1 cellular context compared by ENCODE assay signal in the genomic region with DNA sequence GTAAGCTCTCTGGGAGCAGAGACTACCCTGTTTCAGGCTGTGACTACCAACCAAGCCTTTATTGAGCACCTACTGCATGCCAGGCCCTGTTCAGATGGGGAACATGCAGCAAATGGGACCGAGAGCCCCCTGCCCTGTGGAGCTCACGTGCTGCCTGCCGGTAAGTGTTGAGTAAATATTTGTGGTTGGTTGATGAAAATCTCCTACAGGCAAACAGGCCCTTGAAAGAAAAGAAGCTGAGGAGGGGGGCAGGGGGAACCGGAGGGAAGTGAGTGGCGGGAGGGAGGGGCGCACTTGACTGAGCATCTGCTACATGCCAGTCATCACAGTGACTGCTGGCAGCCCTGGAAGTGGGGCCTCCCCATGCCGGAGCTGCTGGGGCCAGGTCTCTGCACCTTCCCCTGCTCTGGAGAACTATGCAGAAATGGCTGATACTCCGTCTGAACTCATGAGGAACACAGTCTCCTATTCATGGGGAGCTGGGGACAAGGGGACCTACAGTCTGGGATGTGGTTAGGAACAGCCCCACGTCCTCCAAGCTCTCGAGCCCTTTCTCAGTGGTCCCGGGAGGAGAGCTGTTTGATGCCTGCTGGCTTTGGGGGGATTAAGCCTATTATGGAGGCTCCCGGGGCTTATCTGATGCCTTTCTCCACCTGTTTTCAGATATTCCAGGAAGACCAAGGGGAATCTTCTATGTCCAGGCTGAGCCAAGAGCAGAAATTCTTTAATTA.
TF ChIP-seq lines count a peak whose summit lies in the region.

No MANE protein-coding gene starts in this region.

TF ChIP-seq in HepG2, 621 proteins besides CTCF, POLR2A, EP300 and RAD21 (continued from another document and continues in another):
- TF ChIP-seq, protein P1, sequence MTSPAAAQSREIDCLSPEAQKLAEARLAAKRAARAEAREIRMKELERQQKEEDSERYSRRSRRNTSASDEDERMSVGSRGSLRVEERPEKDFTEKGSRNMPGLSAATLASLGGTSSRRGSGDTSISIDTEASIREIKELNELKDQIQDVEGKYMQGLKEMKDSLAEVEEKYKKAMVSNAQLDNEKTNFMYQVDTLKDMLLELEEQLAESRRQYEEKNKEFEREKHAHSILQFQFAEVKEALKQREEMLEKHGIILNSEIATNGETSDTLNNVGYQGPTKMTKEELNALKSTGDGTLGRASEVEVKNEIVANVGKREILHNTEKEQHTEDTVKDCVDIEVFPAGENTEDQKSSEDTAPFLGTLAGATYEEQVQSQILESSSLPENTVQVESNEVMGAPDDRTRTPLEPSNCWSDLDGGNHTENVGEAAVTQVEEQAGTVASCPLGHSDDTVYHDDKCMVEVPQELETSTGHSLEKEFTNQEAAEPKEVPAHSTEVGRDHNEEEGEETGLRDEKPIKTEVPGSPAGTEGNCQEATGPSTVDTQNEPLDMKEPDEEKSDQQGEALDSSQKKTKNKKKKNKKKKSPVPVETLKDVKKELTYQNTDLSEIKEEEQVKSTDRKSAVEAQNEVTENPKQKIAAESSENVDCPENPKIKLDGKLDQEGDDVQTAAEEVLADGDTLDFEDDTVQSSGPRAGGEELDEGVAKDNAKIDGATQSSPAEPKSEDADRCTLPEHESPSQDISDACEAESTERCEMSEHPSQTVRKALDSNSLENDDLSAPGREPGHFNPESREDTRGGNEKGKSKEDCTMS (CRISPR knock-in tag; conservative IDR thresholded peaks at IDR 0.05): no peak
- TF ChIP-seq, protein P2, sequence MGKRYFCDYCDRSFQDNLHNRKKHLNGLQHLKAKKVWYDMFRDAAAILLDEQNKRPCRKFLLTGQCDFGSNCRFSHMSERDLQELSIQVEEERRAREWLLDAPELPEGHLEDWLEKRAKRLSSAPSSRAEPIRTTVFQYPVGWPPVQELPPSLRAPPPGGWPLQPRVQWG (CRISPR knock-in tag; IDR thresholded peaks at IDR 0.05; ENCODE audit: borderline replicate concordance, low read depth): no peak
- TF ChIP-seq CCDC6 (CRISPR knock-in tag; IDR thresholded peaks at IDR 0.05) (no peak), SP2 (CRISPR knock-in tag; IDR thresholded peaks at IDR 0.05) (no peak), ZFP1 (CRISPR knock-in tag; IDR thresholded peaks at IDR 0.05) (no peak), RNF2 (conservative IDR thresholded peaks at IDR 0.05; ENCODE audit: low read depth) (no peak), NCOA5 (CRISPR knock-in tag; IDR thresholded peaks at IDR 0.05) (no peak), TCF12 (IDR thresholded peaks at IDR 0.05) (no peak), TCF12 (CRISPR knock-in tag; IDR thresholded peaks at IDR 0.05) (no peak), GZF1 (CRISPR knock-in tag; IDR thresholded peaks at IDR 0.05) (no peak), HNF4A (CRISPR knock-in tag; IDR thresholded peaks at IDR 0.05) (0 out of 2 replicates have a peak, but pooled peaks have one; percentile 9), HOXA3 (CRISPR knock-in tag; IDR thresholded peaks at IDR 0.05) (no peak), ELF4 (CRISPR knock-in tag; IDR thresholded peaks at IDR 0.05; ENCODE audit: borderline replicate concordance) (no peak), ZKSCAN8 (CRISPR knock-in tag; IDR thresholded peaks at IDR 0.05; ENCODE audit: borderline replicate concordance) (peak; percentile 97), HNRNPH1 (optimal IDR thresholded peaks at IDR 0.05; ENCODE audit: low read depth, low read length) (no peak), ZBTB38 (CRISPR knock-in tag; IDR thresholded peaks at IDR 0.05) (no peak), TEAD3 (CRISPR knock-in tag; optimal IDR thresholded peaks at IDR 0.05; ENCODE audit: borderline replicate concordance) (no peak), NFKBIZ (CRISPR knock-in tag; IDR thresholded peaks at IDR 0.05) (no peak), YEATS2 (CRISPR knock-in tag; IDR thresholded peaks at IDR 0.05; ENCODE audit: borderline replicate concordance) (no peak), ZNF619 (CRISPR knock-in tag; IDR thresholded peaks at IDR 0.05) (no peak), TMF1 (CRISPR knock-in tag; IDR thresholded peaks at IDR 0.05; ENCODE audit: low read depth) (no peak), SALL2 (CRISPR knock-in tag; IDR thresholded peaks at IDR 0.05) (peak; percentile 29; the same call in 1 of the 2 replicates), NCOA1 (CRISPR knock-in tag; IDR thresholded peaks at IDR 0.05) (no peak), MLLT10 (CRISPR knock-in tag; IDR thresholded peaks at IDR 0.05) (no peak), SP140L (CRISPR knock-in tag; IDR thresholded peaks at IDR 0.05; ENCODE audit: borderline replicate concordance) (no peak), ZNF768 (CRISPR knock-in tag; IDR thresholded peaks at IDR 0.05) (no peak), SRSF9 (IDR thresholded peaks at IDR 0.05; ENCODE audit: borderline replicate concordance, insufficient read depth, low read depth, low read length, poor library complexity, severe bottlenecking) (no peak)
- TF ChIP-seq, protein P3, sequence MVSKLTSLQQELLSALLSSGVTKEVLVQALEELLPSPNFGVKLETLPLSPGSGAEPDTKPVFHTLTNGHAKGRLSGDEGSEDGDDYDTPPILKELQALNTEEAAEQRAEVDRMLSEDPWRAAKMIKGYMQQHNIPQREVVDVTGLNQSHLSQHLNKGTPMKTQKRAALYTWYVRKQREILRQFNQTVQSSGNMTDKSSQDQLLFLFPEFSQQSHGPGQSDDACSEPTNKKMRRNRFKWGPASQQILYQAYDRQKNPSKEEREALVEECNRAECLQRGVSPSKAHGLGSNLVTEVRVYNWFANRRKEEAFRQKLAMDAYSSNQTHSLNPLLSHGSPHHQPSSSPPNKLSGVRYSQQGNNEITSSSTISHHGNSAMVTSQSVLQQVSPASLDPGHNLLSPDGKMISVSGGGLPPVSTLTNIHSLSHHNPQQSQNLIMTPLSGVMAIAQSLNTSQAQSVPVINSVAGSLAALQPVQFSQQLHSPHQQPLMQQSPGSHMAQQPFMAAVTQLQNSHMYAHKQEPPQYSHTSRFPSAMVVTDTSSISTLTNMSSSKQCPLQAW (CRISPR knock-in tag; IDR thresholded peaks at IDR 0.05): no peak
- TF ChIP-seq, protein P4, sequence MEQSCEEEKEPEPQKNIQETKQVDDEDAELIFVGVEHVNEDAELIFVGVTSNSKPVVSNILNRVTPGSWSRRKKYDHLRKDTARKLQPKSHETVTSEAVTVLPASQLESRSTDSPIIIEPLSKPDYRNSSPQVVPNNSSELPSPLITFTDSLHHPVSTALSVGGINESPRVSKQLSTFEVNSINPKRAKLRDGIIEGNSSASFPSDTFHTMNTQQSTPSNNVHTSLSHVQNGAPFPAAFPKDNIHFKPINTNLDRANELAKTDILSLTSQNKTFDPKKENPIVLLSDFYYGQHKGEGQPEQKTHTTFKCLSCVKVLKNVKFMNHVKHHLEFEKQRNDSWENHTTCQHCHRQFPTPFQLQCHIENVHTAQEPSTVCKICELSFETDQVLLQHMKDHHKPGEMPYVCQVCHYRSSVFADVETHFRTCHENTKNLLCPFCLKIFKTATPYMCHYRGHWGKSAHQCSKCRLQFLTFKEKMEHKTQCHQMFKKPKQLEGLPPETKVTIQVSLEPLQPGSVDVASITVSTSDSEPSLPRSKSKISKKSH (CRISPR knock-in tag; IDR thresholded peaks at IDR 0.05; ENCODE audit: borderline replicate concordance): no peak
- TF ChIP-seq, protein P5, sequence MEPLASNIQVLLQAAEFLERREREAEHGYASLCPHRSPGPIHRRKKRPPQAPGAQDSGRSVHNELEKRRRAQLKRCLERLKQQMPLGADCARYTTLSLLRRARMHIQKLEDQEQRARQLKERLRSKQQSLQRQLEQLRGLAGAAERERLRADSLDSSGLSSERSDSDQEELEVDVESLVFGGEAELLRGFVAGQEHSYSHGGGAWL (CRISPR knock-in tag; IDR thresholded peaks at IDR 0.05): no peak
- TF ChIP-seq, protein P6, sequence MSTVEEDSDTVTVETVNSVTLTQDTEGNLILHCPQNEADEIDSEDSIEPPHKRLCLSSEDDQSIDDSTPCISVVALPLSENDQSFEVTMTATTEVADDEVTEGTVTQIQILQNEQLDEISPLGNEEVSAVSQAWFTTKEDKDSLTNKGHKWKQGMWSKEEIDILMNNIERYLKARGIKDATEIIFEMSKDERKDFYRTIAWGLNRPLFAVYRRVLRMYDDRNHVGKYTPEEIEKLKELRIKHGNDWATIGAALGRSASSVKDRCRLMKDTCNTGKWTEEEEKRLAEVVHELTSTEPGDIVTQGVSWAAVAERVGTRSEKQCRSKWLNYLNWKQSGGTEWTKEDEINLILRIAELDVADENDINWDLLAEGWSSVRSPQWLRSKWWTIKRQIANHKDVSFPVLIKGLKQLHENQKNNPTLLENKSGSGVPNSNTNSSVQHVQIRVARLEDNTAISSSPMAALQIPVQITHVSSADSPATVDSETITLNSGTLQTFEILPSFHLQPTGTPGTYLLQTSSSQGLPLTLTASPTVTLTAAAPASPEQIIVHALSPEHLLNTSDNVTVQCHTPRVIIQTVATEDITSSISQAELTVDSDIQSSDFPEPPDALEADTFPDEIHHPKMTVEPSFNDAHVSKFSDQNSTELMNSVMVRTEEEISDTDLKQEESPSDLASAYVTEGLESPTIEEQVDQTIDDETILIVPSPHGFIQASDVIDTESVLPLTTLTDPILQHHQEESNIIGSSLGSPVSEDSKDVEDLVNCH (CRISPR knock-in tag; IDR thresholded peaks at IDR 0.05): no peak
- TF ChIP-seq, protein P7, sequence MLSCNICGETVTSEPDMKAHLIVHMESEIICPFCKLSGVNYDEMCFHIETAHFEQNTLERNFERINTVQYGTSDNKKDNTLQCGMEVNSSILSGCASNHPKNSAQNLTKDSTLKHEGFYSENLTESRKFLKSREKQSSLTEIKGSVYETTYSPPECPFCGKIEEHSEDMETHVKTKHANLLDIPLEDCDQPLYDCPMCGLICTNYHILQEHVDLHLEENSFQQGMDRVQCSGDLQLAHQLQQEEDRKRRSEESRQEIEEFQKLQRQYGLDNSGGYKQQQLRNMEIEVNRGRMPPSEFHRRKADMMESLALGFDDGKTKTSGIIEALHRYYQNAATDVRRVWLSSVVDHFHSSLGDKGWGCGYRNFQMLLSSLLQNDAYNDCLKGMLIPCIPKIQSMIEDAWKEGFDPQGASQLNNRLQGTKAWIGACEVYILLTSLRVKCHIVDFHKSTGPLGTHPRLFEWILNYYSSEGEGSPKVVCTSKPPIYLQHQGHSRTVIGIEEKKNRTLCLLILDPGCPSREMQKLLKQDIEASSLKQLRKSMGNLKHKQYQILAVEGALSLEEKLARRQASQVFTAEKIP (CRISPR knock-in tag; IDR thresholded peaks at IDR 0.05; ENCODE audit: borderline replicate concordance): no peak
- TF ChIP-seq, protein P8, sequence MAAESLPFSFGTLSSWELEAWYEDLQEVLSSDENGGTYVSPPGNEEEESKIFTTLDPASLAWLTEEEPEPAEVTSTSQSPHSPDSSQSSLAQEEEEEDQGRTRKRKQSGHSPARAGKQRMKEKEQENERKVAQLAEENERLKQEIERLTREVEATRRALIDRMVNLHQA (CRISPR knock-in tag; IDR thresholded peaks at IDR 0.05): no peak
- TF ChIP-seq, protein P9, sequence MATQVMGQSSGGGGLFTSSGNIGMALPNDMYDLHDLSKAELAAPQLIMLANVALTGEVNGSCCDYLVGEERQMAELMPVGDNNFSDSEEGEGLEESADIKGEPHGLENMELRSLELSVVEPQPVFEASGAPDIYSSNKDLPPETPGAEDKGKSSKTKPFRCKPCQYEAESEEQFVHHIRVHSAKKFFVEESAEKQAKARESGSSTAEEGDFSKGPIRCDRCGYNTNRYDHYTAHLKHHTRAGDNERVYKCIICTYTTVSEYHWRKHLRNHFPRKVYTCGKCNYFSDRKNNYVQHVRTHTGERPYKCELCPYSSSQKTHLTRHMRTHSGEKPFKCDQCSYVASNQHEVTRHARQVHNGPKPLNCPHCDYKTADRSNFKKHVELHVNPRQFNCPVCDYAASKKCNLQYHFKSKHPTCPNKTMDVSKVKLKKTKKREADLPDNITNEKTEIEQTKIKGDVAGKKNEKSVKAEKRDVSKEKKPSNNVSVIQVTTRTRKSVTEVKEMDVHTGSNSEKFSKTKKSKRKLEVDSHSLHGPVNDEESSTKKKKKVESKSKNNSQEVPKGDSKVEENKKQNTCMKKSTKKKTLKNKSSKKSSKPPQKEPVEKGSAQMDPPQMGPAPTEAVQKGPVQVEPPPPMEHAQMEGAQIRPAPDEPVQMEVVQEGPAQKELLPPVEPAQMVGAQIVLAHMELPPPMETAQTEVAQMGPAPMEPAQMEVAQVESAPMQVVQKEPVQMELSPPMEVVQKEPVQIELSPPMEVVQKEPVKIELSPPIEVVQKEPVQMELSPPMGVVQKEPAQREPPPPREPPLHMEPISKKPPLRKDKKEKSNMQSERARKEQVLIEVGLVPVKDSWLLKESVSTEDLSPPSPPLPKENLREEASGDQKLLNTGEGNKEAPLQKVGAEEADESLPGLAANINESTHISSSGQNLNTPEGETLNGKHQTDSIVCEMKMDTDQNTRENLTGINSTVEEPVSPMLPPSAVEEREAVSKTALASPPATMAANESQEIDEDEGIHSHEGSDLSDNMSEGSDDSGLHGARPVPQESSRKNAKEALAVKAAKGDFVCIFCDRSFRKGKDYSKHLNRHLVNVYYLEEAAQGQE (IDR thresholded peaks at IDR 0.05; ENCODE audit: borderline replicate concordance in 1 of 2, low read depth in 1 of 2, low read length in 2 of 2): no peak
- TF ChIP-seq, protein P10, sequence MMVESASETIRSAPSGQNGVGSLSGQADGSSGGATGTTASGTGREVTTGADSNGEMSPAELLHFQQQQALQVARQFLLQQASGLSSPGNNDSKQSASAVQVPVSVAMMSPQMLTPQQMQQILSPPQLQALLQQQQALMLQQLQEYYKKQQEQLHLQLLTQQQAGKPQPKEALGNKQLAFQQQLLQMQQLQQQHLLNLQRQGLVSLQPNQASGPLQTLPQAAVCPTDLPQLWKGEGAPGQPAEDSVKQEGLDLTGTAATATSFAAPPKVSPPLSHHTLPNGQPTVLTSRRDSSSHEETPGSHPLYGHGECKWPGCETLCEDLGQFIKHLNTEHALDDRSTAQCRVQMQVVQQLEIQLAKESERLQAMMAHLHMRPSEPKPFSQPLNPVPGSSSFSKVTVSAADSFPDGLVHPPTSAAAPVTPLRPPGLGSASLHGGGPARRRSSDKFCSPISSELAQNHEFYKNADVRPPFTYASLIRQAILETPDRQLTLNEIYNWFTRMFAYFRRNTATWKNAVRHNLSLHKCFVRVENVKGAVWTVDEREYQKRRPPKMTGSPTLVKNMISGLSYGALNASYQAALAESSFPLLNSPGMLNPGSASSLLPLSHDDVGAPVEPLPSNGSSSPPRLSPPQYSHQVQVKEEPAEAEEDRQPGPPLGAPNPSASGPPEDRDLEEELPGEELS (CRISPR knock-in tag; IDR thresholded peaks at IDR 0.05): 0 out of 2 replicates have a peak, but pooled peaks have one; percentile 55
- TF ChIP-seq, protein P11, sequence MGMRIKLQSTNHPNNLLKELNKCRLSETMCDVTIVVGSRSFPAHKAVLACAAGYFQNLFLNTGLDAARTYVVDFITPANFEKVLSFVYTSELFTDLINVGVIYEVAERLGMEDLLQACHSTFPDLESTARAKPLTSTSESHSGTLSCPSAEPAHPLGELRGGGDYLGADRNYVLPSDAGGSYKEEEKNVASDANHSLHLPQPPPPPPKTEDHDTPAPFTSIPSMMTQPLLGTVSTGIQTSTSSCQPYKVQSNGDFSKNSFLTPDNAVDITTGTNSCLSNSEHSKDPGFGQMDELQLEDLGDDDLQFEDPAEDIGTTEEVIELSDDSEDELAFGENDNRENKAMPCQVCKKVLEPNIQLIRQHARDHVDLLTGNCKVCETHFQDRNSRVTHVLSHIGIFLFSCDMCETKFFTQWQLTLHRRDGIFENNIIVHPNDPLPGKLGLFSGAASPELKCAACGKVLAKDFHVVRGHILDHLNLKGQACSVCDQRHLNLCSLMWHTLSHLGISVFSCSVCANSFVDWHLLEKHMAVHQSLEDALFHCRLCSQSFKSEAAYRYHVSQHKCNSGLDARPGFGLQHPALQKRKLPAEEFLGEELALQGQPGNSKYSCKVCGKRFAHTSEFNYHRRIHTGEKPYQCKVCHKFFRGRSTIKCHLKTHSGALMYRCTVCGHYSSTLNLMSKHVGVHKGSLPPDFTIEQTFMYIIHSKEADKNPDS (CRISPR knock-in tag; IDR thresholded peaks at IDR 0.05): no peak
